ENCODE assay signal across 8 cellular contexts in the genomic region with DNA sequence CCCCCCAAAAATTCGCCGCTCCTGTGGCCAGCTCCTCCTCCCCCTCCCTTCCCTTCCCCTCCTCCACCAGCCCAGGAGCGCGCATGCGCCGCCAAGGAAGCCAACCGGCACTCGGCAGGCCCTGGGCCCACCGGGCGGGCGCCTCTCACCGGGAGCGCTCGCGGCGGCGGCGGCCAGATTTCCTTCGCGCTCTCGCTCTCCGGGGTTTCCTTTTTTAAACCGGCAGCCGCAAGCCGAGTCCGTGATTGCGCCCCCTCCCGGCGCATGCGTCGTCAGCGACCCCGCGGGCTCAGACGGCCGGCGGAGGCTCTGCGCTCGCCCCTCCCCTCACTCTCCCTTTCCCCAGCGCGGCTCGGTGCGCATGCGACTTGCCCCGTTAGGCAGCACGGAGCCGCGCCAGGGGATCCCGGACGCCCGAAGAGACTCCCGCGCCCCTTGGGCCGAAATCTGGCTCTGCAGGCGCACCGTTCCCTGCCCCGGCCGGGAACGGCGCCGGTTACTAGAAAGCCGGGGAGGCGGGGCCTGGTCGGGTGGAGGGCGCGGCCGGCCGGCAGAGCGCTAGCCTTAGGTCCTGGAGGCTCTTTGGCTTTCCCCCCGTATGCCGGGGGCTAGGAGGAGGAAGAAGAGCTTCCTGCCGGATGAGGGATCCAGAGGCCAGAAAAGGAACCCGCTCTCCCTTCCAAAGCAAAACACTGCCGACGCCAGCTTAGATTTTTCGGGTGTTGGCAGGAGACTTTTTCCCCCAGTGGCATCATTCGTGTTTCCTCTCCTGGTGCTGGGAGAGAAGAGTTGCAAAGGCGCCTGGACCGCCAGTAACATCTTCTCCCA. TPM values are rescaled to one million over a fixed set of nuclear protein-coding genes. Genes with fewer than 3 reads are reported as not detected.
DNase-seq lines count a peak whose midpoint lies in the region; ATAC-seq and TF ChIP-seq lines count a peak whose summit lies in the region.

A gene with protein sequence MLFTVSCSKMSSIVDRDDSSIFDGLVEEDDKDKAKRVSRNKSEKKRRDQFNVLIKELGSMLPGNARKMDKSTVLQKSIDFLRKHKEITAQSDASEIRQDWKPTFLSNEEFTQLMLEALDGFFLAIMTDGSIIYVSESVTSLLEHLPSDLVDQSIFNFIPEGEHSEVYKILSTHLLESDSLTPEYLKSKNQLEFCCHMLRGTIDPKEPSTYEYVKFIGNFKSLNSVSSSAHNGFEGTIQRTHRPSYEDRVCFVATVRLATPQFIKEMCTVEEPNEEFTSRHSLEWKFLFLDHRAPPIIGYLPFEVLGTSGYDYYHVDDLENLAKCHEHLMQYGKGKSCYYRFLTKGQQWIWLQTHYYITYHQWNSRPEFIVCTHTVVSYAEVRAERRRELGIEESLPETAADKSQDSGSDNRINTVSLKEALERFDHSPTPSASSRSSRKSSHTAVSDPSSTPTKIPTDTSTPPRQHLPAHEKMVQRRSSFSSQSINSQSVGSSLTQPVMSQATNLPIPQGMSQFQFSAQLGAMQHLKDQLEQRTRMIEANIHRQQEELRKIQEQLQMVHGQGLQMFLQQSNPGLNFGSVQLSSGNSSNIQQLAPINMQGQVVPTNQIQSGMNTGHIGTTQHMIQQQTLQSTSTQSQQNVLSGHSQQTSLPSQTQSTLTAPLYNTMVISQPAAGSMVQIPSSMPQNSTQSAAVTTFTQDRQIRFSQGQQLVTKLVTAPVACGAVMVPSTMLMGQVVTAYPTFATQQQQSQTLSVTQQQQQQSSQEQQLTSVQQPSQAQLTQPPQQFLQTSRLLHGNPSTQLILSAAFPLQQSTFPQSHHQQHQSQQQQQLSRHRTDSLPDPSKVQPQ (minus strand): TSS at position 277 of the 828 bp plus-strand sequence. CDS start 64,124 bp downstream, outside the sequence.

- H3K4me3 ChIP-seq in BE2C (ENCODE audit: low read depth, low read length), result peak within 1 kb of the TSS; percentile 91
- H3K4me3 ChIP-seq in colonic mucosa, result peak within 1 kb of the TSS; percentile 94

- H3K4me1 ChIP-seq in BE2C (peaks cover 4% of the 10 kb centered on the region), colonic mucosa (no peaks in the 10 kb centered on the region)

- peak within 1 kb of the TSS; percentile 82 to 91 for H3K9ac ChIP-seq in colonic mucosa (ENCODE audit: low read depth in 2 of 2, low read length in 2 of 2)

- DNase-seq in BE2C (peak; percentile 92), NCI-H446 treated with DMSO at 0.1 percent for 48 hours (lab: John Stamatoyannopoulos, UW) (peak; percentile 68), colonic mucosa (peak; percentile 83), left colon (peak; percentile 84 to 89)
- peak; percentile 85 for DNase-seq in activated CD4-positive, alpha-beta T cell treated with anti-CD3 and anti-CD28 coated beads for 48 hours
- peak; percentile 79 for DNase-seq in stimulated activated CD4-positive, alpha-beta T cell treated with anti-CD3 and anti-CD28 coated beads, Interleukin-1b, Interleukin-23, amount 100 ng/mL, for 48 hours

- peak within 1 kb of the TSS; percentile 99 for H3K27ac ChIP-seq in colonic mucosa

- H3K27me3 ChIP-seq in BE2C (no peaks in the 10 kb centered on the region), colonic mucosa (no peaks in the 10 kb centered on the region)

- ATAC-seq in HG03378 (IDR thresholded peaks at IDR 0.05; ENCODE audit: unreplicated experiment) (peak; percentile 76), left colon (peak; percentile 80)

- TF ChIP-seq CTCF in BE2C (IDR thresholded peaks at IDR 0.05; ENCODE audit: low read depth, low read length), result peak; percentile 45
- peak; percentile 43 for TF ChIP-seq CTCF in colonic mucosa (IDR thresholded peaks at IDR 0.05)

- TF ChIP-seq POLR2A in GM19099 (IDR thresholded peaks at IDR 0.05; ENCODE audit: extremely low read depth, insufficient read length, low read depth), result peak; percentile 76

- no peaks in the 10 kb centered on the region for H3K9me3 ChIP-seq in BE2C
- H3K9me3 ChIP-seq in colonic mucosa, result no peaks in the 10 kb centered on the region

- intact Hi-C loops in colonic mucosa (cut with DNase I) (loop anchor here (10.0 kb wide), 1 partner anchor 112 kb away; no protein-coding TSS in a partner anchor), left colon (cut with DNase I, micrococcal nuclease) (loop anchor here in 1 of 2 donors (5.0 kb wide), 1 partner anchor 200 kb away; a partner anchor contains a TSS)

- H3K36me3 ChIP-seq in BE2C, result no peaks in the 10 kb centered on the region
- no peaks in the 10 kb centered on the region for H3K36me3 ChIP-seq in colonic mucosa

RNA-seq across cellular contexts. Expression of the gene that starts here (rescaled TPM):
- 3.9 TPM for polyA plus RNA-seq in BE2C (2012; ENCODE audit: insufficient read depth, insufficient read length, low read depth)
- total RNA-seq in colonic mucosa (10 to 100 TPM; 18.4 to 20.8 TPM), left colon (10 to 100 TPM; 19.0 to 21.9 TPM)

Comparison
In these comparisons a context has a peak if more than half of its experiments do, and no peak if none do; other contexts are left out.
1. Peak in every context shown above with its lines: DNase-seq, ATAC-seq, H3K4me3 ChIP-seq and H3K27ac ChIP-seq.